In the genomic region with DNA sequence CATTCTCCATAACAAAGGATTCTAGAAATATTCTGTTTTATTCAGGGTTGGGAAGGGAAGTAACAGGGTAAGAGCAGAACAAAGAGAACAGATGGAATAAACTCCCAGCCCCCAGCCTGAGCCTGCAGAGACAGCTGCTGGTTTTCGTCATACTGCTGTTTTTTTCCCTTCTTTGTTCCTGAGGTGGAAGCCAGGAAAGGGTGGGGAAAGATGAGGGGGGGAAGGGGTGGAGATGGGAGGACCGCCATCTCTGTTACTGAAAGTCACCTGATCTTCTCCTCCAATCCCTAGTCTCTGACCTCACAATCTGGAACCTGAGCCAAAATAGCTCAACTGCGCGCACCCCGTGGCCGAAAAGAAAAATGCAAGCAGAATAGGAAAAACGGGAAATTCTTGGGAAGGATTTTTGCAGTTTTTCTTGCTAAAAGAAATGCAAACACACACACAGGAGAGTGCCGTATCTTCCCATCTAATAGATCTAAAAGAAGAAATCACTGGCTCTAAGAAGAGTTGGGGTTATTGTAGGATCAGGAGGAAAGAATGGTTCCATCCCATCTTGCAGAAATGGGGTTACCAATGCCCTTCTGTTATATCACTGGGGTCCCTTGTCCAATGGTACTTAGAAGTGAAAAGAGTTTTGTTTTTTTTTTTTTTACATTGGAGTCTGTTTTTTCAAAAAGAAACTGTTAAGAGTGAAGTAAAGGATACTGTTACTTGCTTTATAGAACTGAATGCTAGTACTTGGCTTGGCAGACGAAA, we compare ENCODE assay signal across 8 cellular contexts. TPM values are rescaled to one million over a fixed set of nuclear protein-coding genes. Genes with fewer than 3 reads are reported as not detected.
DNase-seq lines count a peak whose midpoint lies in the region; ATAC-seq and TF ChIP-seq lines count a peak whose summit lies in the region.

No MANE protein-coding gene starts in this region.

- H3K9me3 Mint-ChIP-seq in osteocyte (ENCODE audit: unreplicated experiment), result no peaks in the 10 kb centered on the region

- WGBS in heart right ventricle, 2 donors, result 12 to 20% methylated on average over 9 of the region's 9 CpGs

- H3K27me3 ChIP-seq in heart right ventricle, result no peaks in the 10 kb centered on the region

- intact Hi-C loops in heart right ventricle (cut with DNase I), result loop anchor here (2.0 to 10.0 kb wide), 25 partner anchors 34 to 476 kb away; partner anchors contain the start of genes PCDHB15 (in 5 of the 10), PCDHGA3 (in 4 of the 10), PCDHGB7 (in 4 of the 10) and TAF7 (in 4 of the 10)

- CTCF ChIA-PET in HEK293T (lab: Yijun Ruan, JAX), result interaction anchor here (0.6 to 0.7 kb wide), 2 partner anchors 227 to 316 kb away, joined by 3 to 4 read pairs; partner anchors contain the start of gene PCDHB15

- H3K36me3 Mint-ChIP-seq in osteocyte (ENCODE audit: unreplicated experiment), result peaks cover 13% of the 10 kb centered on the region

- H3K27ac ChIP-seq in angular gyrus (ENCODE audit: low read depth, low read length), result peak overlapping the region; percentile 88
- H3K27ac ChIP-seq in heart right ventricle, result peak overlapping the region; percentile 78 to 95 (median 87)

- H3K36me3 ChIP-seq in heart right ventricle, result peaks cover 0 to 51% (median 0%) of the 10 kb centered on the region in 9 donors

- peaks cover 6 to 63% (median 47%) of the 10 kb centered on the region in 9 donors for H3K4me1 ChIP-seq in heart right ventricle

- DNase-seq in ELR (ENCODE audit: low read depth), result peak; percentile 95
- DNase-seq in NCI-H1930 (lab: John Stamatoyannopoulos, UW), result peak; percentile 62 to 65
- DNase-seq in heart right ventricle, result peak; percentile 69 to 95
- peak; percentile 89 for DNase-seq in osteocyte (ENCODE audit: extremely low spot score, unreplicated experiment)
- DNase-seq in epidermal melanocyte (ENCODE audit: insufficient read length, low spot score), result no peak
- no peak for DNase-seq in HEK293T (ENCODE audit: extremely low spot score)
- no peak for DNase-seq in activated naive CD4-positive, alpha-beta T cell (lab: John Stamatoyannopoulos, UW)

- H3K4me1 Mint-ChIP-seq in osteocyte (ENCODE audit: unreplicated experiment), result peaks cover 35% of the 10 kb centered on the region

- TF ChIP-seq CTCF in heart right ventricle (IDR thresholded peaks at IDR 0.05) (peak; percentile 80 to 96 (median 89)), osteocyte (IDR thresholded peaks at IDR 0.05) (peak; percentile 82)

- peak; percentile 81 to 88 (median 84) for ATAC-seq in heart right ventricle

- peak overlapping the region in 5 of 10 donors; percentile 2 to 39 (median 15) for H3K4me3 ChIP-seq in heart right ventricle

- no peaks in the 10 kb centered on the region for H3K27me3 Mint-ChIP-seq in osteocyte (ENCODE audit: unreplicated experiment)

- POLR2A ChIA-PET in HEK293T (lab: Yijun Ruan, JAX), result no interaction called here

- H3K9me3 ChIP-seq in heart right ventricle, result no peaks in the 10 kb centered on the region

- peak overlapping the region; percentile 64 for H3K4me3 Mint-ChIP-seq in osteocyte (ENCODE audit: unreplicated experiment)

- peak overlapping the region; percentile 99 for H3K27ac Mint-ChIP-seq in osteocyte (ENCODE audit: unreplicated experiment)

TF ChIP-seq in HEK293T, 16 proteins besides CTCF, POLR2A, EP300 and RAD21:
- TF ChIP-seq ELF4 (IDR thresholded peaks at IDR 0.05) (no peak), SUZ12 (IDR thresholded peaks at IDR 0.05) (no peak), CTBP1 (IDR thresholded peaks at IDR 0.05; ENCODE audit: borderline replicate concordance) (no peak), FOXM1 (IDR thresholded peaks at IDR 0.05; ENCODE audit: borderline replicate concordance) (no peak), BHLHE40 (IDR thresholded peaks at IDR 0.05; ENCODE audit: borderline replicate concordance) (no peak), ZNF384 (IDR thresholded peaks at IDR 0.05) (no peak), ARNT (IDR thresholded peaks at IDR 0.05) (no peak), L3MBTL2 (conservative IDR thresholded peaks at IDR 0.05) (no peak), FOXA1 (IDR thresholded peaks at IDR 0.05) (no peak), LEF1 (IDR thresholded peaks at IDR 0.05; ENCODE audit: borderline replicate concordance) (no peak), NFRKB (IDR thresholded peaks at IDR 0.05) (no peak), TARDBP (IDR thresholded peaks at IDR 0.05) (no peak), HDGF (IDR thresholded peaks at IDR 0.05; ENCODE audit: borderline replicate concordance) (no peak), FOXK2 (IDR thresholded peaks at IDR 0.05) (no peak)
- TF ChIP-seq, protein P1, sequence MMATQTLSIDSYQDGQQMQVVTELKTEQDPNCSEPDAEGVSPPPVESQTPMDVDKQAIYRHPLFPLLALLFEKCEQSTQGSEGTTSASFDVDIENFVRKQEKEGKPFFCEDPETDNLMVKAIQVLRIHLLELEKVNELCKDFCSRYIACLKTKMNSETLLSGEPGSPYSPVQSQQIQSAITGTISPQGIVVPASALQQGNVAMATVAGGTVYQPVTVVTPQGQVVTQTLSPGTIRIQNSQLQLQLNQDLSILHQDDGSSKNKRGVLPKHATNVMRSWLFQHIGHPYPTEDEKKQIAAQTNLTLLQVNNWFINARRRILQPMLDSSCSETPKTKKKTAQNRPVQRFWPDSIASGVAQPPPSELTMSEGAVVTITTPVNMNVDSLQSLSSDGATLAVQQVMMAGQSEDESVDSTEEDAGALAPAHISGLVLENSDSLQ (IDR thresholded peaks at IDR 0.05), result no peak

RNA-seq across cellular contexts. Expression of gene DIAPH1, which starts 57.9 kb away (rescaled TPM):
- 10 to 100 TPM; 27.3 to 93.2 (median 46.9) TPM for total RNA-seq in heart right ventricle
- polyA plus RNA-seq in heart right ventricle, result 10 to 100 TPM; 28.4 to 48.6 TPM
- total RNA-seq in osteocyte, result 50.9 and 52.1 TPM in 2 replicates

Comparison
In these comparisons a context has a peak if more than half of its experiments do, and no peak if none do; other contexts are left out.
1. DNase-seq: peak in ELR (single experiment), NCI-H1930 (2 of 2), heart right ventricle (2 of 2) and osteocyte (single experiment); none in epidermal melanocyte (single experiment), HEK293T (single experiment) and activated naive CD4-positive, alpha-beta T cell (0 of 4).